Comparison of ENCODE assay signal across 13 cellular contexts in the genomic region with DNA sequence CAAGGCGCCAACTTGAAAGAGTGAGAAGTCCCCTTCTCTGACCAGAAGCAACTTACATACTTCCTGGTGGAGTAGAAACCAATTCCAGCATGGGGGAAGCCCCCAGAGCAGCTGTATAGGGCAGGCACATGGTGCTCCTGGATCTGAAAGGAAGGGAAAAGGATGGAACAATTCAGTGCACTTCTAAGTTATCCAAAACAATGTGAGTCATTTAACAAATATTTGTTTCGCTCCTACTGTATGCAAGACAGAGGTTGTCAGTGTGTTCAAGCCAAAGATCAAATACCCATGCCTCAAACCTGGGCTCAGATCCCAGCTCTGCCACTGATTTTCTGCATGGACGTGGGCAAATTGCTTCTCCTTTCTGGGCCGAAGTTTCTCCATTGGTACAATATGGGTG.
A peak's percentile ranks its signal among the peaks of the same experiment; 100 is the strongest.
DNase-seq lines count a peak whose midpoint lies in the region; FAIRE-seq and TF ChIP-seq lines count a peak whose summit lies in the region.
"Had no signal": no experiment of that assay in that cellular context is flagged by ENCODE, and none has a peak within 500 bp of the region (broad histone marks: within the 10 kb centered on the region; RNA-seq: fewer than 3 reads in every experiment).

No MANE protein-coding gene starts in this region.

- FAIRE-seq in H54 (lab: Jason Lieb, UNC): peak; percentile 94

- H3K9ac ChIP-seq in skeletal muscle satellite cell (ENCODE audit: low read depth, low read length): peak overlapping the region; percentile 69

- peaks cover 24% of the 10 kb centered on the region for H3K4me1 ChIP-seq in skeletal muscle satellite cell (ENCODE audit: control insufficient read depth, insufficient read depth, low read length)

- DNase-seq in H54 (ENCODE audit: insufficient read length, low spot score) (peak; percentile 77), T1000 (lab: John Stamatoyannopoulos, UW) (peak; percentile 36), fibroblast of the conjunctiva (ENCODE audit: low read depth) (peak; percentile 56), GM10266 (ENCODE audit: extremely low spot score) (no peak), mesenteric fat pad (ENCODE audit: low spot score) (no peak), NOMO-1 treated with dmso at 0.1 percent for 144 hours (lab: John Stamatoyannopoulos, UW; ENCODE audit: unreplicated experiment) (no peak)
- DNase-seq: activated CD4-positive, alpha-beta T cell treated with anti-CD3 and anti-CD28 coated beads for 4 hours; activated naive CD4-positive, alpha-beta T cell treated with anti-CD3 and anti-CD28 coated beads, Interleukin-2, amount 10 ng/mL, durations not matched to agents 7 days and 5 days; DND-41; NCI-H1417 treated with DMSO at 0.1 percent for 48 hours; RPMI8226 had no signal

- no peaks in the 10 kb centered on the region for H3K36me3 ChIP-seq in skeletal muscle satellite cell (ENCODE audit: insufficient read depth, low read length)

- peaks cover 3% of the 10 kb centered on the region for H3K27me3 ChIP-seq in skeletal muscle satellite cell (ENCODE audit: control insufficient read depth, insufficient read depth, low read length)

- TF ChIP-seq POLR2A in H54 (IDR thresholded peaks at IDR 0.05; ENCODE audit: low read depth, low read length): no peak

- H3K9me3 ChIP-seq in skeletal muscle satellite cell (replicated peaks; ENCODE audit: low read length): no peaks in the 10 kb centered on the region

- peak overlapping the region; percentile 37 for H3K4me3 ChIP-seq in skeletal muscle satellite cell (ENCODE audit: low read length)
- H3K4me3 ChIP-seq: GM23338 had no signal

- no peak for TF ChIP-seq CTCF in GM10266 (IDR thresholded peaks at IDR 0.05; ENCODE audit: control insufficient read depth, insufficient read depth, low read depth, missing control alignments)

- peak overlapping the region; percentile 72 for H3K4me2 ChIP-seq in skeletal muscle satellite cell (ENCODE audit: low read length)
- H3K4me2 ChIP-seq: GM23338 had no signal

Comparison
In these comparisons a context has a peak if more than half of its experiments do, and no peak if none do; other contexts are left out.
1. DNase-seq: peak in H54 (single experiment), T1000 (single experiment) and fibroblast of the conjunctiva (single experiment); none in GM10266 (single experiment), mesenteric fat pad (single experiment) and NOMO-1 treated with dmso at 0.1 percent for 144 hours (single experiment).